In the genomic region with DNA sequence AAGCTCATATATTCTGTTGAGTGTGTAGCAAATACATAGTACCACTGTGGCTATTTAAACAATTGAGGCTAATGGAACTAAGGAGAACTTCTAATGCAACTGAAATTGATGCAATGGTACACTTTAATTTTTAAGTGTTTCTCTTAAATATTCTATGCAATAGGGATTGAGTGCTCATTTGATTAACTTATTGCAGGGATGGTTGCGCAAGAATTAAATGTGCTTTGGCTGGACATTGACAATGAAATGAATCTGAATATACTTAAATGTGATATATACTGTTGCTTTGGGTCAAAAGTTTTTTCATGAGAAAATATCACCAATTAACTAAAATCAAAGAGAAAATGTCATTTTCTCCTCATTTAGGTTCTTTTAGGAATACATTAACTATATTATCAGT, we compare ENCODE assay signal across 3 cellular contexts.
TF ChIP-seq lines count a peak whose summit lies in the region.

No MANE protein-coding gene starts in this region.

TF ChIP-seq in A549, 52 proteins besides CTCF, POLR2A, EP300 and RAD21:
- TF ChIP-seq FOXS1 (CRISPR knock-in tag; IDR thresholded peaks at IDR 0.05): no peak
- no peak for TF ChIP-seq ESRRA (IDR thresholded peaks at IDR 0.05; ENCODE audit: borderline replicate concordance, low read length)
- peak; percentile 62 to 73; a peak in 3 of 4 replicates for TF ChIP-seq CEBPB (IDR thresholded peaks at IDR 0.05)
- no peak for TF ChIP-seq GATA3 (IDR thresholded peaks at IDR 0.05; ENCODE audit: borderline replicate concordance)

TF ChIP-seq in IMR-90, 13 proteins besides CTCF, POLR2A, EP300 and RAD21:
- no peak for TF ChIP-seq MAZ (IDR thresholded peaks at IDR 0.05; ENCODE audit: borderline replicate concordance, low read depth, low read length)
- TF ChIP-seq CEBPB (IDR thresholded peaks at IDR 0.05; ENCODE audit: low read depth, low read length): peak; percentile 96
- TF ChIP-seq BHLHE40 (IDR thresholded peaks at IDR 0.05; ENCODE audit: low read depth, low read length): no peak
- TF ChIP-seq FOS (IDR thresholded peaks at IDR 0.05; ENCODE audit: low read depth, low read length): no peak

TF ChIP-seq in K562, 482 proteins besides CTCF, POLR2A, EP300 and RAD21:
- no peak for TF ChIP-seq MYNN (IDR thresholded peaks at IDR 0.05)
- TF ChIP-seq MYNN (CRISPR knock-in tag; IDR thresholded peaks at IDR 0.05): no peak
- no peak for TF ChIP-seq SIX5 (IDR thresholded peaks at IDR 0.05; ENCODE audit: borderline replicate concordance in 1 of 2, insufficient read depth in 1 of 2, low read depth in 1 of 2, low read length in 2 of 2)
- TF ChIP-seq ZFPM2 (CRISPR knock-in tag; IDR thresholded peaks at IDR 0.05): no peak
- no peak for TF ChIP-seq AFF4 (CRISPR knock-in tag; IDR thresholded peaks at IDR 0.05)
- TF ChIP-seq, protein P1, sequence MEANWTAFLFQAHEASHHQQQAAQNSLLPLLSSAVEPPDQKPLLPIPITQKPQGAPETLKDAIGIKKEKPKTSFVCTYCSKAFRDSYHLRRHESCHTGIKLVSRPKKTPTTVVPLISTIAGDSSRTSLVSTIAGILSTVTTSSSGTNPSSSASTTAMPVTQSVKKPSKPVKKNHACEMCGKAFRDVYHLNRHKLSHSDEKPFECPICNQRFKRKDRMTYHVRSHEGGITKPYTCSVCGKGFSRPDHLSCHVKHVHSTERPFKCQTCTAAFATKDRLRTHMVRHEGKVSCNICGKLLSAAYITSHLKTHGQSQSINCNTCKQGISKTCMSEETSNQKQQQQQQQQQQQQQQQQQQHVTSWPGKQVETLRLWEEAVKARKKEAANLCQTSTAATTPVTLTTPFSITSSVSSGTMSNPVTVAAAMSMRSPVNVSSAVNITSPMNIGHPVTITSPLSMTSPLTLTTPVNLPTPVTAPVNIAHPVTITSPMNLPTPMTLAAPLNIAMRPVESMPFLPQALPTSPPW (CRISPR knock-in tag; IDR thresholded peaks at IDR 0.05): no peak
- no peak for TF ChIP-seq CEBPG (CRISPR knock-in tag; IDR thresholded peaks at IDR 0.05)
- peak; percentile 69 to 94 for TF ChIP-seq CEBPG (tag; conservative IDR thresholded peaks at IDR 0.05 in 1 of 2, IDR thresholded peaks at IDR 0.05 in 1 of 2)
- TF ChIP-seq ZNF311 (CRISPR knock-in tag; IDR thresholded peaks at IDR 0.05): no peak
- TF ChIP-seq XRCC5 (IDR thresholded peaks at IDR 0.05; ENCODE audit: low read depth, low read length): no peak
- peak; percentile 92 for TF ChIP-seq CEBPB (tag; IDR thresholded peaks at IDR 0.05)
- TF ChIP-seq POLR2G (IDR thresholded peaks at IDR 0.05; ENCODE audit: low read depth, low read length): no peak
- TF ChIP-seq TBL1XR1 (IDR thresholded peaks at IDR 0.05; ENCODE audit: low read length in 2 of 2): no peak
TF ChIP-seq in K562: peak in this region for 2.
